12 cellular contexts compared by ENCODE assay signal in the genomic region with DNA sequence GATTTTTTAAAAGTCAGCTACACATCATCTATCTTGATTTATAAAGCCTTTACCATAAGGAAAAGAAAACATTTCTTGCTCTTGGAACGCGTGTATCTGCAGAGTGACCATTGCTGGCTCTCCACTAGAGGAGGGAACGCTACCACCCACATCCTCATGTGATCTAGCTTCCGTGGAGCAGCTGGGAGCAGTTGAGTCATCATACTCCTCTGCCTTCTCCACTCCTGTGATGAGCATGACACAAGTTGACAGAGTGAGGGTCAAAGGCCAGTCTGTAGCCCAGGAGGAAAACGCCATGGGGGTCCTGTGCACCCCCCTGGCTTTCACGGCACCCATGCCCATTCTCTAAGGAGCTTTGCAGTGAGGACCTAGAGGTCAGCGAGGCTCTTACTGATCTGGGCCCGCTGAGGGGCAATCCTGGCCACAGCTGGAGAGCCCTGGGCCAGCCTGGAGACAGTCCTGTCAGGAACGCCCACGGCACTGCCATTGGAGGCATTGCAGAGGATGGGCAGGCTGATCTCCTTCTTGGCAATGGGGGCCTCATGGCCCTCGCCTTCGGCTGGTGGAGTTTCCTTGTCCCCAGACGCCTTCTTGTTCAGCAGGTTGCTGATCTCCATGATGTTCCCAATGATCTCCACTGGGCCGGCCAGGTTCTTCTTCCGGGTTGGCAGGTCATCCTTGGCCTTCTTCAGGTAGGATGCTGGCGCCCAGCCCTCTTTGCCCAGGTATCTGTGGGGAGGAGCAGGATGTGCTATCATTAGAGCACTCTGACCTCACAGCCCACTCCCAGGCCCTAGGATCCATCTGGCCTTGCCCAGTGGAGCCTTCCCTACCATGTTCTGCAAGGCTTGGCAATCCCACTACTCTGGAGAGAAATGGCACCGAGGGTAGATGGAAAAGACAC.
DNase-seq lines count a peak whose midpoint lies in the region; ATAC-seq and TF ChIP-seq lines count a peak whose summit lies in the region.
"Had no signal": no experiment of that assay in that cellular context is flagged by ENCODE, and none has a peak within 500 bp of the region (broad histone marks: within the 10 kb centered on the region; RNA-seq: fewer than 3 reads in every experiment).

No MANE protein-coding gene starts in this region.

- H3K4me3 ChIP-seq in BJ (ENCODE audit: low read depth, low read length): no peak overlapping the region
- no peak overlapping the region for H3K4me3 ChIP-seq in fibroblast of mammary gland (ENCODE audit: control insufficient read depth, low read depth, low read length)

- no peaks in the 10 kb centered on the region for H3K27me3 ChIP-seq in BJ (ENCODE audit: control insufficient read depth, insufficient read depth, low read length)

- H3K27ac ChIP-seq in RWPE1: 0 out of 2 replicates have a peak overlapping the region, but pooled peaks have one; percentile 5

- no peak for ATAC-seq in GM19455 (IDR thresholded peaks at IDR 0.05; ENCODE audit: unreplicated experiment)
- no peak for ATAC-seq in HG03039 (IDR thresholded peaks at IDR 0.05; ENCODE audit: unreplicated experiment)
- ATAC-seq in left colon: no peak

- H3K36me3 ChIP-seq in BJ (ENCODE audit: control insufficient read depth, insufficient read depth, low read length): peaks cover 40% of the 10 kb centered on the region

- intact Hi-C loops in posterior cingulate gyrus (cut with DNase I) (no loop called here), left colon (cut with DNase I, micrococcal nuclease) (no loop called here)

- CTCF ChIA-PET in BJ (lab: Yijun Ruan, JAX) (interaction anchor here (0.9 to 3.4 kb wide), 7 partner anchors 10 to 239 kb away, joined by 3 to 24 read pairs (median 3); no protein-coding TSS in a partner anchor), RWPE1 (lab: Yijun Ruan, JAX) (interaction anchor here (1.0 kb wide), 1 partner anchor 14 kb away, joined by 4 read pairs; no protein-coding TSS in a partner anchor)

- TF ChIP-seq CTCF in BJ (IDR thresholded peaks at IDR 0.05; ENCODE audit: insufficient read depth, low read depth, low read length): peak; percentile 39
- no peak for TF ChIP-seq CTCF in RWPE1 (conservative IDR thresholded peaks at IDR 0.05; ENCODE audit: low read depth)
- peak; percentile 25 for TF ChIP-seq CTCF in fibroblast of mammary gland (conservative IDR thresholded peaks at IDR 0.05; ENCODE audit: control insufficient read depth, insufficient read depth, low read depth, low read length)

- POLR2A ChIA-PET in BJ (lab: Charles Lee): no interaction called here
- POLR2A ChIA-PET in RWPE1 (lab: Yijun Ruan, JAX; ENCODE audit: low non-redundant PET): no interaction called here

- DNase-seq in BJ (ENCODE audit: low read depth) (peak; percentile 34), RWPE1 (ENCODE audit: low spot score) (no peak), fibroblast of mammary gland (ENCODE audit: low read depth) (peak; percentile 92), posterior cingulate gyrus (peak in 7 of 10 donors; percentile 45 to 95 (median 63)), SKM-1 treated with dmso at 0.1 percent for 144 hours (lab: John Stamatoyannopoulos, UW; ENCODE audit: unreplicated experiment) (no peak), left colon (no peak)
- DNase-seq: activated CD4-positive, alpha-beta T cell treated with anti-CD3 and anti-CD28 coated beads for 4 hours; activated effector memory CD4-positive, alpha-beta T cell treated with anti-CD3 and anti-CD28 coated beads, Interleukin-2, amount 50 U/mL, for 16 hours; CD4-positive, CD25-positive, alpha-beta regulatory T cell; NCI-H1092 treated with DMSO at 0.1 percent for 48 hours had no signal

Comparison
In these comparisons a context has a peak if more than half of its experiments do, and no peak if none do; other contexts are left out.
1. DNase-seq: peak in BJ (single experiment), fibroblast of mammary gland (single experiment) and posterior cingulate gyrus (7 of 10); none in RWPE1 (single experiment), SKM-1 treated with dmso at 0.1 percent for 144 hours (single experiment) and left colon (0 of 2).